ENCODE assay signal across 8 cellular contexts in the genomic region with DNA sequence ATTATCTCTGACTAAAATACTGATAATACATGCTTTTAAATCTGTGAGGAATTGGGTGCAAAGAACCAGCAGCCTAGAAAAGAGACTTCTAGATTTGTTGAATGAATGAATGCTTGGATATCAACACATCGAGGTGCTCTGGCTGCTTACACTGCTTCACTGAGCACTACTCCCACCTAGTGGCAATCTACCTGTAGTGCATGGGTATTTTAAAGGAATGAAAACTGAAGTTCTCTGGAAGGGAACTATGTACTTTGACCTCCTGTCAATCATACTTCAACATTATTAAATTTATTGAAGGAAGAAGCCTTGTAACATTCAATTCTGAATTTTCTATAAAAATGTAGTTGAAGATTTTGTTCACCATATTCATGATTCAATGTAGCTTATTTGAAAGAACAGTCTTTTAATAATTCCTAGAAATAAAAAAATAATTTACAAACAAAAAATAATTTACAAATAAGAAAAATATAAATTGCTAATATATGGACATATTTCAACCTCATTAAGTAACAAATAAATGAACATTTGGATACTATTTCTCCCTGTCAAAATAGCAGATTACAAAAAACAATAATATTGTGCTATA.
A peak's percentile ranks its signal among the peaks of the same experiment; 100 is the strongest.
DNase-seq lines count a peak whose midpoint lies in the region; ATAC-seq, FAIRE-seq and TF ChIP-seq lines count a peak whose summit lies in the region.

No MANE protein-coding gene starts in this region.

- H3K27me3 Mint-ChIP-seq in activated T-cell treated with anti-CD3 and anti-CD28 coated beads, Interleukin-2, amount 50 U/mL, for 4 hours (ENCODE audit: low read depth) = peaks cover 12% of the 10 kb centered on the region

- FAIRE-seq in pancreas (lab: Jason Lieb, UNC) = peak; percentile 87

- TF ChIP-seq CTCF in pancreas (IDR thresholded peaks at IDR 0.05) = peak; percentile 76 to 87 (median 78)

- no peak overlapping the region for H3K4me3 ChIP-seq in pancreas

- H3K4me1 Mint-ChIP-seq in activated T-cell treated with anti-CD3 and anti-CD28 coated beads, Interleukin-2, amount 50 U/mL, for 4 hours (ENCODE audit: low read depth) = no peaks in the 10 kb centered on the region

- no peak overlapping the region for H3K27ac ChIP-seq in pancreas

- no peaks in the 10 kb centered on the region for H3K9me3 Mint-ChIP-seq in activated T-cell treated with anti-CD3 and anti-CD28 coated beads, Interleukin-2, amount 50 U/mL, for 4 hours

- whole genome bisulfite sequencing in pancreas, 2 donors = 0 to 4% methylated on average over 1 of the region's 1 CpG

- ATAC-seq in GM19463 (IDR thresholded peaks at IDR 0.05; ENCODE audit: unreplicated experiment) (peak; percentile 92), HG03520 (IDR thresholded peaks at IDR 0.05; ENCODE audit: unreplicated experiment) (peak; percentile 92), pancreas (peak; percentile 61 to 95 (median 86))
- peak; percentile 48 to 69 for ATAC-seq in activated T-cell treated with anti-CD3 and anti-CD28 coated beads, Interleukin-2, amount 50 U/mL, for 4 hours

- no peaks in the 10 kb centered on the region for H3K27me3 ChIP-seq in pancreas

- peak; percentile 31 for DNase-seq in ELF-1 (ENCODE audit: low read depth, low spot score)
- DNase-seq in NCI-H82 treated with DMSO at 0.1 percent for 48 hours (lab: John Stamatoyannopoulos, UW; ENCODE audit: unreplicated experiment) = peak; percentile 60
- peak; percentile 10 for DNase-seq in activated T-cell treated with anti-CD3 and anti-CD28 coated beads, Interleukin-2, amount 50 U/mL, for 4 hours
- peak; percentile 48 for DNase-seq in fibroblast of the conjunctiva (ENCODE audit: low read depth)
- peak in 3 of 6 donors; percentile 7 to 44 (median 40) for DNase-seq in pancreas
- no peak for DNase-seq in cortex of kidney (lab: John Stamatoyannopoulos, UW)

- no peaks in the 10 kb centered on the region for H3K9me3 ChIP-seq in pancreas

- H3K36me3 ChIP-seq in pancreas = no peaks in the 10 kb centered on the region

- intact Hi-C loops in pancreas (cut with DNase I) = loop anchor here in 2 of 3 donors (5.0 to 10.0 kb wide), 2 partner anchors 207 to 209 kb away; no protein-coding TSS in a partner anchor

- H3K36me3 Mint-ChIP-seq in activated T-cell treated with anti-CD3 and anti-CD28 coated beads, Interleukin-2, amount 50 U/mL, for 4 hours (ENCODE audit: insufficient read depth) = no peaks in the 10 kb centered on the region

- no peak overlapping the region for H3K4me3 Mint-ChIP-seq in activated T-cell treated with anti-CD3 and anti-CD28 coated beads, Interleukin-2, amount 50 U/mL, for 4 hours

- no peaks in the 10 kb centered on the region for H3K4me1 ChIP-seq in pancreas
